ENCODE assay signal across 2 cellular contexts in the genomic region with DNA sequence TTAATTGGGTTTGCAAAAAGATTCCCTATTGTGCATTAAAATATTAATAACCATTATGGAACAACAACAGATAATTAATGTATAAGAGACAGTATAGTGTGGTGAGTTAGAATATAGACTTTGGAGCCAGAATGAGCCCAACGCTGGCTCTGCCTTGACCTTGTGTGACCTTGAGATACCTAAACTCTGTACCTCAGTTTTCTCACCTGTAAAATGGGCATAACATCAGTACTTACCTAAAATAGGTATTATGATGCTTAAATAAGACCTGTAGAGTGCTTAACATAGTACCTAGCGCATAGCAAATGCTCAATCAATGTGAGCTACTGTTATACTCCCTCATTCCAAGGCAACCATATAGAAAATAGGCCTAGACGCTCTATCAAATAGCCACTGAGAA.
TF ChIP-seq lines count a peak whose summit lies in the region.

No MANE protein-coding gene starts in this region.

TF ChIP-seq in HepG2, 621 proteins besides CTCF, POLR2A, EP300 and RAD21:
- TF ChIP-seq POLR2G (IDR thresholded peaks at IDR 0.05; ENCODE audit: low read depth, low read length): no peak
- TF ChIP-seq, protein P1, sequence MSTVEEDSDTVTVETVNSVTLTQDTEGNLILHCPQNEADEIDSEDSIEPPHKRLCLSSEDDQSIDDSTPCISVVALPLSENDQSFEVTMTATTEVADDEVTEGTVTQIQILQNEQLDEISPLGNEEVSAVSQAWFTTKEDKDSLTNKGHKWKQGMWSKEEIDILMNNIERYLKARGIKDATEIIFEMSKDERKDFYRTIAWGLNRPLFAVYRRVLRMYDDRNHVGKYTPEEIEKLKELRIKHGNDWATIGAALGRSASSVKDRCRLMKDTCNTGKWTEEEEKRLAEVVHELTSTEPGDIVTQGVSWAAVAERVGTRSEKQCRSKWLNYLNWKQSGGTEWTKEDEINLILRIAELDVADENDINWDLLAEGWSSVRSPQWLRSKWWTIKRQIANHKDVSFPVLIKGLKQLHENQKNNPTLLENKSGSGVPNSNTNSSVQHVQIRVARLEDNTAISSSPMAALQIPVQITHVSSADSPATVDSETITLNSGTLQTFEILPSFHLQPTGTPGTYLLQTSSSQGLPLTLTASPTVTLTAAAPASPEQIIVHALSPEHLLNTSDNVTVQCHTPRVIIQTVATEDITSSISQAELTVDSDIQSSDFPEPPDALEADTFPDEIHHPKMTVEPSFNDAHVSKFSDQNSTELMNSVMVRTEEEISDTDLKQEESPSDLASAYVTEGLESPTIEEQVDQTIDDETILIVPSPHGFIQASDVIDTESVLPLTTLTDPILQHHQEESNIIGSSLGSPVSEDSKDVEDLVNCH (CRISPR knock-in tag; IDR thresholded peaks at IDR 0.05): no peak
- no peak for TF ChIP-seq ZNF138 (CRISPR knock-in tag; IDR thresholded peaks at IDR 0.05; ENCODE audit: low read depth)
- no peak for TF ChIP-seq NCOR1 (IDR thresholded peaks at IDR 0.05; ENCODE audit: borderline replicate concordance, low read length)
- peak; percentile 81 for TF ChIP-seq ZNF629 (CRISPR knock-in tag; conservative IDR thresholded peaks at IDR 0.05)
TF ChIP-seq in HepG2: peak in this region for 1.

TF ChIP-seq in H1, 55 proteins besides CTCF, POLR2A, EP300 and RAD21:
- TF ChIP-seq KDM1A (IDR thresholded peaks at IDR 0.05; ENCODE audit: borderline replicate concordance, low read length) (peak; percentile 58; the same call in 1 of the 2 replicates), TAF7 (optimal IDR thresholded peaks at IDR 0.05; ENCODE audit: borderline replicate concordance, low read depth, low read length) (no peak)
